8 cellular contexts compared by ENCODE assay signal in genomic region chr19:47047272-47047930, GRCh38. TPM values are rescaled to one million over a fixed set of nuclear protein-coding genes. Genes with fewer than 3 reads are reported as not detected.
A peak's percentile ranks its signal among the peaks of the same experiment; 100 is the strongest.
DNase-seq lines count a peak whose midpoint lies in the region; ATAC-seq and TF ChIP-seq lines count a peak whose summit lies in the region.

No MANE protein-coding gene starts in this region.

- H3K4me1 ChIP-seq in heart right ventricle (peaks cover 0 to 13% (median 7%) of the 10 kb centered on the region in 9 donors), mammary epithelial cell (ENCODE audit: insufficient read depth, low read length) (no peaks in the 10 kb centered on the region), mucosa of descending colon (ENCODE audit: low read depth) (no peaks in the 10 kb centered on the region)

- H3K9me3 ChIP-seq in heart right ventricle = no peaks in the 10 kb centered on the region
- H3K9me3 ChIP-seq in mammary epithelial cell (replicated peaks; ENCODE audit: insufficient read depth, low read length) = no peaks in the 10 kb centered on the region
- H3K9me3 ChIP-seq in mucosa of descending colon = no peaks in the 10 kb centered on the region

- TF ChIP-seq CTCF in heart right ventricle (IDR thresholded peaks at IDR 0.05) (no peak), mammary epithelial cell (conservative IDR thresholded peaks at IDR 0.05 in 1 of 2, IDR thresholded peaks at IDR 0.05 in 1 of 2; ENCODE audit: extremely low read depth in 1 of 2, insufficient read depth in 1 of 2, low read depth in 1 of 2, low read length in 2 of 2) (no peak), mucosa of descending colon (IDR thresholded peaks at IDR 0.05) (no peak)

- H3K4me2 ChIP-seq in mammary epithelial cell (ENCODE audit: insufficient read depth, low read depth, low read length) = peak overlapping the region; percentile 91

- no peak overlapping the region for H3K9ac ChIP-seq in mammary epithelial cell (ENCODE audit: insufficient read depth, low read length)

- dilution Hi-C loops in mammary epithelial cell (cut with HindIII; ENCODE audit: low sequenced_read_pairs) = loop anchor here (5.0 kb wide), 1 partner anchor 55 kb away; no protein-coding TSS in a partner anchor

- WGBS in heart right ventricle, 2 donors = 52 to 55% methylated on average over 22 of the region's 22 CpGs
- WGBS in mammary epithelial cell (ENCODE audit: low coverage, missing lambda C conversion rate) = 54% methylated on average over 12 of the region's 22 CpGs

- peaks cover 9% of the 10 kb centered on the region for H3K79me2 ChIP-seq in mammary epithelial cell (ENCODE audit: insufficient read depth, low read length)

- CTCF ChIA-PET in mammary epithelial cell (lab: Charles Lee; ENCODE audit: low non-redundant PET) = interaction anchor here (0.6 kb wide), 1 partner anchor 12 kb away, joined by 3 read pairs; no protein-coding TSS in a partner anchor

- no TSS peak for BruUV-seq in mammary epithelial cell (replicated peaks; lab: Mats Ljungman, UMichigan)

- intact Hi-C loops in heart right ventricle (cut with DNase I) = loop anchor here in 1 of 10 donors (5.0 kb wide), 1 partner anchor 65 kb away; the partner anchor contains the start of gene ZC3H4
- intact Hi-C loops in cardiac septum (cut with DNase I) = no loop called here
- intact Hi-C loops in mammary epithelial cell (cut with micrococcal nuclease) = no loop called here
- intact Hi-C loops in mucosa of descending colon (cut with DNase I, micrococcal nuclease) = no loop called here

- H4K20me1 ChIP-seq in mammary epithelial cell (ENCODE audit: insufficient read depth, low read length) = no peaks in the 10 kb centered on the region

- no peaks in the 10 kb centered on the region for H3K27me3 ChIP-seq in heart right ventricle
- no peaks in the 10 kb centered on the region for H3K27me3 ChIP-seq in mammary epithelial cell (ENCODE audit: insufficient read depth, low read length)

- H3K36me3 ChIP-seq in heart right ventricle = peaks cover 0 to 2% (median 0%) of the 10 kb centered on the region in 9 donors
- no peaks in the 10 kb centered on the region for H3K36me3 ChIP-seq in mammary epithelial cell (ENCODE audit: insufficient read depth, low read length)
- no peaks in the 10 kb centered on the region for H3K36me3 ChIP-seq in mucosa of descending colon (ENCODE audit: low read depth)

- H3K27ac ChIP-seq in heart right ventricle (peak overlapping the region in 3 of 10 donors; percentile 86 to 93 (median 92)), mammary epithelial cell (ENCODE audit: insufficient read depth, low read depth, low read length) (no peak overlapping the region)

- peak overlapping the region; percentile 91 for H2AFZ ChIP-seq in mammary epithelial cell (ENCODE audit: low read depth, low read length)

- DNase-seq in heart right ventricle (no peak), cardiac septum (ENCODE audit: low spot score) (no peak), mammary epithelial cell (no peak), mucosa of descending colon (no peak), D341Med (ENCODE audit: low spot score) (no peak), NCI-H2081 (lab: John Stamatoyannopoulos, UW) (no peak)

- H3K4me3 ChIP-seq in heart right ventricle (peak overlapping the region in 9 of 10 donors; percentile 84 to 99 (median 98)), mammary epithelial cell (replicated peaks in 1 of 3; ENCODE audit: insufficient read depth in 1 of 3, low read depth in 2 of 3, low read length in 3 of 3) (peak overlapping the region; percentile 68 to 78 (median 78)), mucosa of descending colon (peak overlapping the region; percentile 96)

- in situ Hi-C loops in mammary epithelial cell (cut with MboI; ENCODE audit: low sequenced_read_pairs in 2 of 2) = no loop called here

- ATAC-seq in heart right ventricle (no peak), mucosa of descending colon (no peak), GM18870 (IDR thresholded peaks at IDR 0.05; ENCODE audit: unreplicated experiment) (no peak), HG03159 (IDR thresholded peaks at IDR 0.05; ENCODE audit: unreplicated experiment) (no peak)

RNA-seq across cellular contexts. Expression of gene TMEM160, which starts 1.0 kb away (rescaled TPM):
- total RNA-seq in heart right ventricle (10 to 100 TPM; 17.9 to 34.1 (median 23.7) TPM), cardiac septum (31.1 TPM), mammary epithelial cell (10 to 100 TPM; 11.7 to 32.1 TPM), mucosa of descending colon (10 to 100 TPM; 23.8 to 32.8 (median 25.9) TPM)
- polyA plus RNA-seq in heart right ventricle (10 to 100 TPM; 15.4 to 83.8 TPM), mammary epithelial cell (23.0 TPM)
- polyA minus RNA-seq in mammary epithelial cell = not detected

RNA-seq across cellular contexts. Expression of gene NPAS1, which starts 27.8 kb away (rescaled TPM):
- total RNA-seq in heart right ventricle (1 to 10 TPM in 1 of 10 donors, under 1 TPM in 7, not detected in 2; 0.17 to 1.3 (median 0.37) TPM), cardiac septum (0.54 TPM), mammary epithelial cell (under 1 TPM; 0.67 to 0.71 TPM), mucosa of descending colon (1 to 10 TPM in 1 of 3 donors, under 1 TPM in 1, not detected in 1; 0.31 to 1.1 TPM)
- polyA plus RNA-seq in heart right ventricle (1 to 10 TPM in 1 of 2 donors, under 1 TPM in 1; 0.64 to 1.1 TPM), mammary epithelial cell (0.39 TPM)
- polyA minus RNA-seq in mammary epithelial cell = not detected
